13 cellular contexts compared by ENCODE assay signal in genomic region chr16:60077791-60078280, GRCh38.
"Had no signal": no experiment of that assay in that cellular context is flagged by ENCODE, and none has a peak within 500 bp of the region (broad histone marks: within the 10 kb centered on the region; RNA-seq: fewer than 3 reads in every experiment).

No MANE protein-coding gene starts in this region.

- H3K27me3 Mint-ChIP-seq: activated CD4-positive, alpha-beta memory T cell treated with anti-CD3 and anti-CD28 coated beads, Interleukin-2, amount 10 ng/mL, durations not matched to agents 7 days and 5 days; activated CD4-positive, alpha-beta T cell treated with anti-CD3 and anti-CD28 coated beads for 36 hours; activated naive CD8-positive, alpha-beta T cell treated with anti-CD3 and anti-CD28 coated beads, Interleukin-2, amount 50 U/mL, for 24 hours had no signal

- H3K27ac Mint-ChIP-seq: activated CD4-positive, alpha-beta memory T cell treated with anti-CD3 and anti-CD28 coated beads, Interleukin-2, amount 10 ng/mL, durations not matched to agents 7 days and 5 days; activated CD4-positive, alpha-beta T cell treated with anti-CD3 and anti-CD28 coated beads for 36 hours; activated naive CD8-positive, alpha-beta T cell treated with anti-CD3 and anti-CD28 coated beads, Interleukin-2, amount 50 U/mL, for 24 hours; activated T-cell treated with anti-CD3 and anti-CD28 coated beads, Interleukin-2, amount 50 U/mL, for 72 hours had no signal

- H3K4me1 ChIP-seq: lower lobe of right lung, stomach had no signal

- H3K36me3 ChIP-seq: cardiac muscle cell, lower lobe of right lung, stomach, thoracic aorta had no signal

- H3K4me3 ChIP-seq: cardiac muscle cell, lower lobe of right lung, skin epidermis, stomach, thoracic aorta had no signal

- H3K27ac ChIP-seq: cardiac muscle cell, lower lobe of right lung, skin epidermis, stomach, thoracic aorta had no signal

- H3K4me1 Mint-ChIP-seq: activated CD4-positive, alpha-beta memory T cell treated with anti-CD3 and anti-CD28 coated beads, Interleukin-2, amount 10 ng/mL, durations not matched to agents 7 days and 5 days; activated CD4-positive, alpha-beta T cell treated with anti-CD3 and anti-CD28 coated beads for 36 hours; activated naive CD8-positive, alpha-beta T cell treated with anti-CD3 and anti-CD28 coated beads, Interleukin-2, amount 50 U/mL, for 24 hours had no signal

- H3K27me3 ChIP-seq: cardiac muscle cell, stomach had no signal

- ATAC-seq: activated CD4-positive, alpha-beta T cell treated with anti-CD3 and anti-CD28 coated beads for 36 hours; activated naive CD8-positive, alpha-beta T cell treated with anti-CD3 and anti-CD28 coated beads, Interleukin-2, amount 50 U/mL, for 24 hours; activated T-cell treated with anti-CD3 and anti-CD28 coated beads, Interleukin-2, amount 50 U/mL, for 72 hours; lower lobe of right lung had no signal

- DNase-seq: activated CD4-positive, alpha-beta memory T cell treated with anti-CD3 and anti-CD28 coated beads, Interleukin-2, amount 10 ng/mL, durations not matched to agents 7 days and 5 days; activated CD4-positive, alpha-beta T cell treated with anti-CD3 and anti-CD28 coated beads for 36 hours; activated naive CD8-positive, alpha-beta T cell treated with anti-CD3 and anti-CD28 coated beads, Interleukin-2, amount 50 U/mL, for 24 hours; activated T-cell treated with anti-CD3 and anti-CD28 coated beads, Interleukin-2, amount 50 U/mL, for 72 hours; effector CD8-positive, alpha-beta T cell; hypothalamus; lower lobe of right lung; midbrain; stomach; T-helper 2 cell had no signal

- H3K9me3 ChIP-seq: lower lobe of right lung, stomach, thoracic aorta had no signal

- H3K4me3 Mint-ChIP-seq: activated CD4-positive, alpha-beta memory T cell treated with anti-CD3 and anti-CD28 coated beads, Interleukin-2, amount 10 ng/mL, durations not matched to agents 7 days and 5 days; activated CD4-positive, alpha-beta T cell treated with anti-CD3 and anti-CD28 coated beads for 36 hours; activated naive CD8-positive, alpha-beta T cell treated with anti-CD3 and anti-CD28 coated beads, Interleukin-2, amount 50 U/mL, for 24 hours; activated T-cell treated with anti-CD3 and anti-CD28 coated beads, Interleukin-2, amount 50 U/mL, for 72 hours had no signal
